8 cellular contexts compared by ENCODE assay signal in genomic region chr12:46268617-46269428, GRCh38. TPM values are rescaled to one million over a fixed set of nuclear protein-coding genes. Genes with fewer than 3 reads are reported as not detected.
A peak's percentile ranks its signal among the peaks of the same experiment; 100 is the strongest.
DNase-seq lines count a peak whose midpoint lies in the region; ATAC-seq, FAIRE-seq and TF ChIP-seq lines count a peak whose summit lies in the region.

Gene SLC38A1, minus strand, starts transcription at chr12:46269043. Its CDS starts 29,243 bp downstream, at chr12:46239800.

- peak within 1 kb of the TSS; percentile 86 to 92 for H3K4me3 ChIP-seq in neutrophil (ENCODE audit: low read depth in 1 of 2, low read length in 1 of 2)

- no peaks in the 10 kb centered on the region for H3K36me3 ChIP-seq in neutrophil

- FAIRE-seq in frontal cortex (lab: Jason Lieb, UNC) = no peak

- H3K27me3 ChIP-seq in neutrophil = peaks cover 6% of the 10 kb centered on the region

- ATAC-seq in GM21619 (IDR thresholded peaks at IDR 0.05; ENCODE audit: unreplicated experiment) = peak; percentile 66

- no peaks in the 10 kb centered on the region for H3K9me3 ChIP-seq in neutrophil

- peak; percentile 39 for TF ChIP-seq CTCF in neutrophil (IDR thresholded peaks at IDR 0.05)

- peaks cover 24 to 41% of the 10 kb centered on the region in 2 experiments for H3K4me1 ChIP-seq in neutrophil (ENCODE audit: control insufficient read depth in 1 of 2, insufficient read depth in 1 of 2, low read depth in 1 of 2, low read length in 1 of 2)

- peak; percentile 79 for DNase-seq in DMS79 treated with DMSO at 0.1 percent for 48 hours (lab: John Stamatoyannopoulos, UW)
- DNase-seq in KBM-7 = peak; percentile 91
- DNase-seq in RKO (ENCODE audit: low spot score) = peak; percentile 88
- peak; percentile 83 for DNase-seq in activated T-helper 9 cell treated with anti-CD3 and anti-CD28 coated beads, Interleukin-2, amount 50 U/mL, for 16 hours (ENCODE audit: low read depth)
- peak; percentile 70 to 76 for DNase-seq in frontal cortex (ENCODE audit: low spot score in 2 of 2)

- in situ Hi-C loops in KBM-7 (cut with MboI; ENCODE audit: low pct_unique_long_range_greater_than_20kb, low sequenced_read_pairs) = no loop called here

- peak within 1 kb of the TSS; percentile 66 for H3K27ac ChIP-seq in neutrophil
- peak within 1 kb of the TSS; percentile 54 for H3K27ac ChIP-seq in temporal lobe (ENCODE audit: low read depth, low read length)

RNA-seq across cellular contexts. Expression of gene SLC38A1, which starts in this region (rescaled TPM):
- total RNA-seq in frontal cortex = 269 TPM
- 207 TPM for total RNA-seq in temporal lobe

Comparison
In these comparisons a context has a peak if more than half of its experiments do, and no peak if none do; other contexts are left out.
1. Peak in every context shown above with its lines: DNase-seq, ATAC-seq, H3K4me3 ChIP-seq and H3K27ac ChIP-seq.